8 cellular contexts compared by ENCODE assay signal in the genomic region with DNA sequence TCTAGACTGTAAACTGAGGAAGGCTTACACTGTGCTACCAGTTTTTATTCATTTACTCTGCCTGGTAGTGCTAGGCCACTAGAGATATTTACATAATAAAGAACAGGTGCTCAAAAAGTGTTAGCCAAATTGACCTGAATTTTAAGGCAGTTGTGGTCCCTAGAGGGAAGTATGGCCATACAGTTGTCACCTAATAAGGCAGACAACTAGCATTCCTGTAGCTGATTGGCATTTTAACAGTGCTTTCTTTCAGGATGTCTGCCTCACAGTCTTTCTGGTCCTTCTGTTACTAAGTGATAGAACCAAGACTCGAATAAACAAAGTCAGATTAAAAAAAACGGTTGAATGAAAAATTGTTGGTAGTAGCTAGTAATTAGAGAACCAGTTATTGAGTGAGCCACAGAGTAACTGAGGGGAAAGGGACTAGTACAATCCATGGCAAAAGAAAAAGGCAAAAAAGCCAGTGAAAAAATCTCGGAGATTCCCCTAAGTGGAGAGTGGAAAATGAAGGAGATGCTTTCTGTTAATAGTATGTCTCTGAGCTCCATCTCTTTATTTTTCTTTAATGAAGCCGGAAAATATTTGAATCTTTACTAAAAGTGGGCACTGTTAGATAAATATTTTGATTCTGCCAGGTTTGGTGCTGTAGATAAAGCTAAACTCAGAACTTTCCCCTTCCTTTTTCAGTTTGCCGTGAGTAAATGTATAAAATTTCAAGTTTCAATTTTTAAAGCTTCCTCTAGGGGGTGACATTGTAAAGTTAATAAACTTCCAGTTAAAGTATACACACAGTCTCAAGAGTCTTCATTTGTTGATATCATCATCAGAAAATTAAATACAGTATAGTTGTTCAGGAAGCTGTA. TPM values are rescaled to one million over a fixed set of nuclear protein-coding genes. Genes with fewer than 3 reads are reported as not detected.
DNase-seq lines count a peak whose midpoint lies in the region; ATAC-seq and TF ChIP-seq lines count a peak whose summit lies in the region.

No MANE protein-coding gene starts in this region.

- H3K9me3 Mint-ChIP-seq in activated CD4-positive, alpha-beta memory T cell treated with anti-CD3 and anti-CD28 coated beads for 36 hours = no peaks in the 10 kb centered on the region

- CTCF ChIA-PET in activated CD4-positive, alpha-beta memory T cell treated with anti-CD3 and anti-CD28 coated beads for 36 hours (lab: Charles Lee) = interaction anchor here (0.7 to 3.8 kb wide), 26 partner anchors 9 to 391 kb away, joined by 3 to 36 read pairs (median 4); a partner anchor contains a TSS

- DNase-seq in BE2C (no peak), LHCN-M2 (ENCODE audit: low read depth) (peak; percentile 20), astrocyte of the hippocampus (ENCODE audit: low read depth, low spot score) (peak; percentile 40), kidney tubule cell (ENCODE audit: low spot score) (peak; percentile 34), aorta (no peak), lower leg skin (ENCODE audit: low spot score in 2 of 2) (no peak)
- DNase-seq in activated CD4-positive, alpha-beta memory T cell treated with anti-CD3 and anti-CD28 coated beads for 36 hours = no peak

- intact Hi-C loops in aorta (cut with DNase I) = no loop called here
- intact Hi-C loops in lower leg skin (cut with DNase I; ENCODE audit: low total_unique reads) = no loop called here
- intact Hi-C loops in activated CD4-positive, alpha-beta memory T cell treated with anti-CD3 and anti-CD28 coated beads for 36 hours (cut with micrococcal nuclease) = loop anchor here (1.0 kb wide), 1 partner anchor 51 kb away; no protein-coding TSS in a partner anchor

- H3K27me3 ChIP-seq in BE2C (no peaks in the 10 kb centered on the region), aorta (ENCODE audit: control insufficient read depth in 1 of 2, insufficient read depth in 2 of 2, low read length in 1 of 2) (no peaks in the 10 kb centered on the region)

- H3K4me3 Mint-ChIP-seq in activated CD4-positive, alpha-beta memory T cell treated with anti-CD3 and anti-CD28 coated beads for 36 hours = no peak overlapping the region

- no peaks in the 10 kb centered on the region for H3K36me3 ChIP-seq in BE2C
- H3K36me3 ChIP-seq in aorta (ENCODE audit: control insufficient read depth in 1 of 2, insufficient read depth in 2 of 2, low read length in 1 of 2) = no peaks in the 10 kb centered on the region

- H3K27ac ChIP-seq in aorta (ENCODE audit: low read depth in 1 of 2, low read length in 2 of 2) = no peak overlapping the region

- H3K36me3 Mint-ChIP-seq in activated CD4-positive, alpha-beta memory T cell treated with anti-CD3 and anti-CD28 coated beads for 36 hours = peaks cover 4% of the 10 kb centered on the region

- POLR2A ChIA-PET in activated CD4-positive, alpha-beta memory T cell treated with anti-CD3 and anti-CD28 coated beads for 36 hours (lab: Charles Lee) = interaction anchor here (1.4 kb wide), 1 partner anchor 9 kb away, joined by 5 read pairs; a partner anchor contains a TSS

- H3K4me1 Mint-ChIP-seq in activated CD4-positive, alpha-beta memory T cell treated with anti-CD3 and anti-CD28 coated beads for 36 hours (ENCODE audit: low read depth) = peaks cover 54% of the 10 kb centered on the region

- TF ChIP-seq POLR2A in lower leg skin (IDR thresholded peaks at IDR 0.05) = no peak

- TF ChIP-seq CTCF in BE2C (IDR thresholded peaks at IDR 0.05; ENCODE audit: low read depth, low read length) (peak; percentile 39; the same call in 1 of the 2 replicates), lower leg skin (IDR thresholded peaks at IDR 0.05) (no peak)

- no peak overlapping the region for H3K27ac Mint-ChIP-seq in activated CD4-positive, alpha-beta memory T cell treated with anti-CD3 and anti-CD28 coated beads for 36 hours

- no peaks in the 10 kb centered on the region for H3K4me1 ChIP-seq in BE2C
- no peaks in the 10 kb centered on the region for H3K4me1 ChIP-seq in aorta (ENCODE audit: control insufficient read depth in 1 of 2, insufficient read depth in 2 of 2, low read length in 2 of 2)

- no peaks in the 10 kb centered on the region for H3K27me3 Mint-ChIP-seq in activated CD4-positive, alpha-beta memory T cell treated with anti-CD3 and anti-CD28 coated beads for 36 hours

- peak overlapping the region; percentile 10; the same call in 1 of the 2 replicates for H3K4me3 ChIP-seq in BE2C (ENCODE audit: low read depth, low read length)
- H3K4me3 ChIP-seq in aorta (ENCODE audit: low read length in 2 of 2) = no peak overlapping the region
- H3K4me3 ChIP-seq in lower leg skin (ENCODE audit: low read depth, poor library complexity, severe bottlenecking) = no peak overlapping the region

- no peaks in the 10 kb centered on the region for H3K9me3 ChIP-seq in BE2C
- no peaks in the 10 kb centered on the region for H3K9me3 ChIP-seq in aorta (ENCODE audit: control insufficient read depth, low read length)

- peak; percentile 58 for ATAC-seq in GM18870 (IDR thresholded peaks at IDR 0.05; ENCODE audit: unreplicated experiment)
- peak; percentile 66 for ATAC-seq in aorta (ENCODE audit: low FRiP score)

- 29 to 35% methylated on average over 5 of the region's 5 CpGs for WGBS in aorta, 2 donors
- WGBS in lower leg skin, 2 donors = 40 to 54% methylated on average over 5 of the region's 5 CpGs

RNA-seq across cellular contexts. Expression of a gene that starts 9.1 kb away (rescaled TPM):
- 64.7 TPM for polyA plus RNA-seq in BE2C (2012; ENCODE audit: insufficient read depth, insufficient read length, low read depth)
- 72.8 and 82.8 TPM in 2 replicates for total RNA-seq in LHCN-M2 (2014; rRNA removed)
- 32.0 TPM for polyA plus RNA-seq in LHCN-M2 (2012)
- total RNA-seq in aorta = 10 to 100 TPM; 26.7 to 29.9 TPM
- polyA plus RNA-seq in aorta = 10 to 100 TPM; 20.1 to 24.7 TPM
- 10 to 100 TPM; 40.9 to 54.5 (median 49.5) TPM for total RNA-seq in lower leg skin
- total RNA-seq in activated CD4-positive, alpha-beta memory T cell treated with anti-CD3 and anti-CD28 coated beads for 36 hours = 10 to 100 TPM; 43.5 to 47.4 TPM

RNA-seq across cellular contexts. Expression of a gene that starts 9.2 kb away (rescaled TPM):
- polyA plus RNA-seq in BE2C (2012; ENCODE audit: insufficient read depth, insufficient read length, low read depth) = not detected
- not detected in 2 replicates for total RNA-seq in LHCN-M2 (2014; rRNA removed)
- polyA plus RNA-seq in LHCN-M2 (2012) = 0.04 TPM
- total RNA-seq in aorta = under 1 TPM in 1 of 2 donors, not detected in 1; 0.45 TPM
- not detected for polyA plus RNA-seq in aorta
- total RNA-seq in lower leg skin = not detected
- total RNA-seq in activated CD4-positive, alpha-beta memory T cell treated with anti-CD3 and anti-CD28 coated beads for 36 hours = not detected

RNA-seq across cellular contexts. Expression of a gene that starts 23.4 kb away (rescaled TPM):
- not detected for polyA plus RNA-seq in BE2C (2012; ENCODE audit: insufficient read depth, insufficient read length, low read depth)
- total RNA-seq in LHCN-M2 (2014; rRNA removed) (not detected in 2 replicates), aorta (not detected), lower leg skin (not detected)
- polyA plus RNA-seq in LHCN-M2 (2012) = not detected
- not detected for polyA plus RNA-seq in aorta
- total RNA-seq in activated CD4-positive, alpha-beta memory T cell treated with anti-CD3 and anti-CD28 coated beads for 36 hours = not detected

Comparison
In these comparisons a context has a peak if more than half of its experiments do, and no peak if none do; other contexts are left out.
1. DNase-seq: peak in LHCN-M2 (single experiment), astrocyte of the hippocampus (single experiment) and kidney tubule cell (single experiment); none in BE2C (single experiment), aorta (0 of 2), lower leg skin (0 of 2) and activated CD4-positive, alpha-beta memory T cell treated with anti-CD3 and anti-CD28 coated beads for 36 hours (single experiment).